In genomic region chr1:230964896-230965295, GRCh38 we compare ENCODE assay signal across 1 cellular context.
TF ChIP-seq lines count a peak whose summit lies in the region.

No MANE protein-coding gene starts in this region.

TF ChIP-seq in HepG2, 621 proteins besides CTCF, POLR2A, EP300 and RAD21:
- no peak for TF ChIP-seq FOXP1 (IDR thresholded peaks at IDR 0.05)
- 0 out of 2 replicates have a peak, but pooled peaks have one; percentile 16 for TF ChIP-seq FOXP1 (CRISPR knock-in tag; IDR thresholded peaks at IDR 0.05)
- peak; percentile 22; the same call in 1 of the 2 replicates for TF ChIP-seq CEBPG (CRISPR knock-in tag; IDR thresholded peaks at IDR 0.05)
- TF ChIP-seq CEBPB (IDR thresholded peaks at IDR 0.05; ENCODE audit: borderline replicate concordance, low read depth, low read length), result peak; percentile 15; the same call in 1 of the 2 replicates
- TF ChIP-seq FOXA3 (CRISPR knock-in tag; IDR thresholded peaks at IDR 0.05), result 0 out of 2 replicates have a peak, but pooled peaks have one; percentile 8
- no peak for TF ChIP-seq FOXA1 (IDR thresholded peaks at IDR 0.05)
- peak; percentile 36; the same call in 1 of the 2 replicates for TF ChIP-seq FOXA1 (CRISPR knock-in tag; IDR thresholded peaks at IDR 0.05)
- no peak for TF ChIP-seq ZBTB33 (CRISPR knock-in tag; IDR thresholded peaks at IDR 0.05)
